Comparison of ENCODE assay signal across 28 cellular contexts in the genomic region with DNA sequence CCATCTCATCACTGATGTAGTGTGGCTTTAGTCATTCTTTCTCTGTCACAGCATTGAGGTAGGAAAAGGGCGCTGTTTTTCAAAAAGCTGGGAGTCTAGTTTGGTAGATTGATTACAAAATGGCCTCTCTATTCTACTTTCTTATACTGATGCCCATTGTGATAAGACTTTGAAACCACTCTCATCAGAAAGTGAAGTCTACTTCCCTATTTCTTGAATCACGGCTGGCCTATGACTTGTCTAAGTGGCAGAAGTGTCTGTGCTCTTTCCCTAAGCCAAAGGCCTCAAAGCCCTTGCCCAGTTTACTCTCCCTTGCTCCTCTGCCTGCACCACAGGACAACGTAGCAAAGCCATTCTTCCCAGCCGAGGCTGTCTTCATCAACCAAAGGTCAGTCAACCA.
A peak's percentile ranks its signal among the peaks of the same experiment; 100 is the strongest.
DNase-seq lines count a peak whose midpoint lies in the region; ATAC-seq, FAIRE-seq and TF ChIP-seq lines count a peak whose summit lies in the region.
"Had no signal": no experiment of that assay in that cellular context is flagged by ENCODE, and none has a peak within 500 bp of the region (broad histone marks: within the 10 kb centered on the region; RNA-seq: fewer than 3 reads in every experiment).

No MANE protein-coding gene starts in this region.

- no peak overlapping the region for H3K4ac ChIP-seq in neuronal stem cell (ENCODE audit: low read length)

- H2AFZ ChIP-seq in neuronal stem cell (ENCODE audit: low read length) = no peak overlapping the region
- H2AFZ ChIP-seq: parathyroid adenoma had no signal

- H2BK5ac ChIP-seq in neuronal stem cell (ENCODE audit: low read length) = no peak overlapping the region

- H2BK12ac ChIP-seq in neuronal stem cell (ENCODE audit: low read length) = no peak overlapping the region

- no peak overlapping the region for H3K23ac ChIP-seq in neuronal stem cell (ENCODE audit: low read depth, low read length, poor library complexity)

- H3K79me1 ChIP-seq in neuronal stem cell (ENCODE audit: low read depth, low read length) = no peaks in the 10 kb centered on the region

- intact Hi-C loops in mucosa of descending colon (cut with DNase I, micrococcal nuclease) = no loop called here

- H3K4me3 ChIP-seq in neuronal stem cell (ENCODE audit: low read length in 2 of 2) (no peak overlapping the region), mucosa of descending colon (no peak overlapping the region)
- H3K4me3 ChIP-seq: cardiac muscle cell, coronary artery, gastrocnemius medialis, testis, uterus had no signal

- H3K9me3 ChIP-seq in neuronal stem cell (replicated peaks in 1 of 2; ENCODE audit: control insufficient read depth in 2 of 2, insufficient read depth in 1 of 2, low read depth in 1 of 2, low read length in 2 of 2) (no peaks in the 10 kb centered on the region), mucosa of descending colon (no peaks in the 10 kb centered on the region)
- H3K9me3 ChIP-seq: gastrocnemius medialis, testis, uterus had no signal

- peak; percentile 39 for ATAC-seq in HG02678 (IDR thresholded peaks at IDR 0.05; ENCODE audit: unreplicated experiment)
- no peak for ATAC-seq in GM19023 (IDR thresholded peaks at IDR 0.05; ENCODE audit: unreplicated experiment)
- ATAC-seq in mucosa of descending colon = no peak
- ATAC-seq: esophagus mucosa, gastrocnemius medialis, left ventricle myocardium superior, right cardiac atrium, T-helper 17 cell had no signal

- no peak overlapping the region for H4K8ac ChIP-seq in neuronal stem cell (ENCODE audit: low read depth, low read length)

- no peak overlapping the region for H3K9ac ChIP-seq in neuronal stem cell (ENCODE audit: low read depth, low read length, poor library complexity)
- H3K9ac ChIP-seq: parathyroid adenoma had no signal

- no CpG with 5 or more reads among the region's 4 CpGs for WGBS in neuronal stem cell (ENCODE audit: extremely low coverage in 2 of 2, insufficient read length in 2 of 2, insufficient replicate concordance in 1 of 2), 2 donors

- no peak overlapping the region for H2AK5ac ChIP-seq in neuronal stem cell (ENCODE audit: low read depth, low read length)

- H3K36me3 ChIP-seq in neuronal stem cell (replicated peaks in 1 of 2; ENCODE audit: control insufficient read depth in 2 of 2, insufficient read depth in 2 of 2, low read length in 2 of 2) = no peaks in the 10 kb centered on the region
- H3K36me3 ChIP-seq in mucosa of descending colon (ENCODE audit: low read depth) = no peaks in the 10 kb centered on the region
- H3K36me3 ChIP-seq: cardiac muscle cell, gastrocnemius medialis, uterus had no signal

- H2BK120ac ChIP-seq in neuronal stem cell (ENCODE audit: low read depth, low read length) = no peak overlapping the region

- peak overlapping the region; percentile 32 for H3K14ac ChIP-seq in neuronal stem cell (ENCODE audit: low read length)

- no peak overlapping the region for H3K27ac ChIP-seq in neuronal stem cell (replicated peaks; ENCODE audit: low read length)
- H3K27ac ChIP-seq: cardiac muscle cell, coronary artery, gastrocnemius medialis, parathyroid adenoma, testis, uterus had no signal

- DNase-seq in GM18507 (ENCODE audit: extremely low spot score, insufficient read length, low read depth) = no peak
- DNase-seq in MV-4-11 (lab: John Stamatoyannopoulos, UW) = peak; percentile 72
- DNase-seq in neuronal stem cell (ENCODE audit: low spot score) = no peak
- DNase-seq in T-helper 9 cell = no peak
- no peak for DNase-seq in mucosa of descending colon
- DNase-seq: activated CD8-positive, alpha-beta memory T cell treated with anti-CD3 and anti-CD28 coated beads, Interleukin-2, amount 50 U/mL, for 4 hours; gastrocnemius medialis; HCEC 1CT; hippocampal formation; KG1; left ventricle myocardium superior; midbrain; NCI-H1694 treated with DMSO at 0.1 percent for 48 hours; NCI-H524 treated with DMSO at 0.1 percent for 48 hours; right cardiac atrium; RPMI8226; stimulated activated CD4-positive, alpha-beta T cell treated with anti-CD3 and anti-CD28 coated beads, Interleukin-4, amount 100 ng/mL, for 1 hour; stimulated activated naive B cell treated with anti-CD40 and anti-IgM and Interleukin-4, amounts not matched to agents 10 μg/mL and 1 μg/mL and 100 μg/mL, for 72 hours; T-helper 17 cell; testis; uterus had no signal

- H3K4me2 ChIP-seq in neuronal stem cell (ENCODE audit: insufficient read depth, low read length, poor library complexity, severe bottlenecking) = no peak overlapping the region

- no peak overlapping the region for H3K18ac ChIP-seq in neuronal stem cell (ENCODE audit: low read length)

- H3K4me1 ChIP-seq in neuronal stem cell (ENCODE audit: control insufficient read depth in 2 of 2, insufficient read depth in 1 of 2, low read depth in 1 of 2, low read length in 2 of 2) (no peaks in the 10 kb centered on the region), mucosa of descending colon (ENCODE audit: low read depth) (no peaks in the 10 kb centered on the region)
- H3K4me1 ChIP-seq: gastrocnemius medialis, parathyroid adenoma, testis, uterus had no signal

- H3K27me3 ChIP-seq in neuronal stem cell (ENCODE audit: control insufficient read depth in 3 of 3, insufficient read depth in 3 of 3, low read depth in 1 of 3, low read length in 3 of 3) = no peaks in the 10 kb centered on the region
- H3K27me3 ChIP-seq: cardiac muscle cell, gastrocnemius medialis, testis, uterus had no signal

- no peak for TF ChIP-seq CTCF in mucosa of descending colon (IDR thresholded peaks at IDR 0.05)

- no peak overlapping the region for H4K91ac ChIP-seq in neuronal stem cell (ENCODE audit: low read depth, low read length, poor library complexity)

- no peak overlapping the region for H2BK15ac ChIP-seq in neuronal stem cell (ENCODE audit: low read length)

- peak; percentile 61 for FAIRE-seq in GM18507 (lab: Jason Lieb, UNC)
- FAIRE-seq: HTR-8/SVneo had no signal
